Comparison of ENCODE assay signal across 19 cellular contexts in genomic region chr5:150451594-150451993, GRCh38. TPM values are rescaled to one million over a fixed set of nuclear protein-coding genes. Genes with fewer than 3 reads are reported as not detected.
DNase-seq lines count a peak whose midpoint lies in the region; ATAC-seq and TF ChIP-seq lines count a peak whose summit lies in the region.
"Had no signal": no experiment of that assay in that cellular context is flagged by ENCODE, and none has a peak within 500 bp of the region (broad histone marks: within the 10 kb centered on the region; RNA-seq: fewer than 3 reads in every experiment).

No MANE protein-coding gene starts in this region.

- no peaks in the 10 kb centered on the region for H3K9me2 ChIP-seq in Karpas-422 (replicated peaks; ENCODE audit: insufficient read depth, low read length)

- H3K27ac ChIP-seq in Karpas-422 (ENCODE audit: low read length) = no peak overlapping the region
- H3K27ac ChIP-seq: BLaER1 had no signal

- H3K4me1 ChIP-seq in Karpas-422 (ENCODE audit: low read length) = peaks cover 17% of the 10 kb centered on the region

- no peak overlapping the region for H3K9ac ChIP-seq in Karpas-422 (ENCODE audit: low read length)
- H3K9ac ChIP-seq: BLaER1 had no signal

- no peak overlapping the region for H2AFZ ChIP-seq in Karpas-422 (ENCODE audit: low read length)

- TF ChIP-seq CTCF in nephron (IDR thresholded peaks at IDR 0.05; ENCODE audit: unreplicated experiment in 3 of 3) = no peak

- peaks cover 16% of the 10 kb centered on the region for H3K4me1 Mint-ChIP-seq in nephron

- H3K36me3 Mint-ChIP-seq in nephron (ENCODE audit: low read depth) = peaks cover 22% of the 10 kb centered on the region

- no peaks in the 10 kb centered on the region for H3K27me3 ChIP-seq in Karpas-422 (ENCODE audit: low read length)
- H3K27me3 ChIP-seq: BE2C, BLaER1 had no signal

- H3K27ac Mint-ChIP-seq in nephron = no peak overlapping the region
- H3K27ac Mint-ChIP-seq: CD14-positive monocyte; CD8-positive, alpha-beta T cell had no signal

- H3K27me3 Mint-ChIP-seq in nephron (ENCODE audit: low read depth) = no peaks in the 10 kb centered on the region

- H4K20me1 ChIP-seq in Karpas-422 (ENCODE audit: insufficient read depth, low read depth, low read length) = peaks cover 25% of the 10 kb centered on the region

- H3K9me3 ChIP-seq in Karpas-422 (ENCODE audit: low read length) = 0 out of 2 replicates have a peak, but pooled peaks cover 3% of the 10 kb centered on the region
- H3K9me3 ChIP-seq: BE2C, Caco-2 had no signal

- peaks cover 26% of the 10 kb centered on the region for H3K36me3 ChIP-seq in Karpas-422 (ENCODE audit: insufficient read depth, low read length)

- no peak overlapping the region for H3K4me2 ChIP-seq in Karpas-422 (ENCODE audit: low read depth, low read length, poor library complexity, severe bottlenecking)
- H3K4me2 ChIP-seq: BLaER1 had no signal

- DNase-seq in Karpas-422 (peak; percentile 32), NCI-H2171 treated with DMSO at 0.1 percent for 48 hours (lab: John Stamatoyannopoulos, UW) (no peak), EL (no peak)
- DNase-seq: 8988T; ACHN; BE2C; C1 segment of cervical spinal cord; Caco-2; Calu3; CD4-positive, CD25-positive, alpha-beta regulatory T cell; CD8-positive, alpha-beta T cell; DMS79 treated with DMSO at 0.1 percent for 48 hours; GDM1 had no signal

- no peak overlapping the region for H3K4me3 ChIP-seq in Karpas-422 (ENCODE audit: low read length)
- H3K4me3 ChIP-seq: BLaER1, GM12878 had no signal

- H3K4me3 Mint-ChIP-seq in nephron = peak overlapping the region in 2 of 3 experiments; percentile 5 to 40
- H3K4me3 Mint-ChIP-seq: CD14-positive monocyte; CD8-positive, alpha-beta T cell had no signal

- no peaks in the 10 kb centered on the region for H3K9me3 Mint-ChIP-seq in nephron

- H3K79me2 ChIP-seq in Karpas-422 (ENCODE audit: low read length) = peaks cover 26% of the 10 kb centered on the region

- no peak for ATAC-seq in HG03457 (IDR thresholded peaks at IDR 0.05; ENCODE audit: unreplicated experiment)
- ATAC-seq: CD8-positive, alpha-beta T cell; GM12878 had no signal

RNA-seq across cellular contexts. Expression of gene RPS14, which starts 2.1 kb away (rescaled TPM):
- total RNA-seq in Karpas-422 (2014; rRNA removed; shearing (Covaris generic); ENCODE audit: low replicate concordance) = 3,040 and 3,750 TPM in 2 replicates

RNA-seq across cellular contexts. Expression of gene CD74, which starts 38.9 kb away (rescaled TPM):
- 5,756 and 8,933 TPM in 2 replicates for total RNA-seq in Karpas-422 (2014; rRNA removed; shearing (Covaris generic); ENCODE audit: low replicate concordance)
- total RNA-seq: A673 had no signal

RNA-seq across cellular contexts. Expression of gene NDST1, which starts 56.3 kb away (rescaled TPM):
- 8.4 and 20.9 TPM in 2 replicates for total RNA-seq in Karpas-422 (2014; rRNA removed; shearing (Covaris generic); ENCODE audit: low replicate concordance)
